ENCODE assay signal across 9 cellular contexts in the genomic region with DNA sequence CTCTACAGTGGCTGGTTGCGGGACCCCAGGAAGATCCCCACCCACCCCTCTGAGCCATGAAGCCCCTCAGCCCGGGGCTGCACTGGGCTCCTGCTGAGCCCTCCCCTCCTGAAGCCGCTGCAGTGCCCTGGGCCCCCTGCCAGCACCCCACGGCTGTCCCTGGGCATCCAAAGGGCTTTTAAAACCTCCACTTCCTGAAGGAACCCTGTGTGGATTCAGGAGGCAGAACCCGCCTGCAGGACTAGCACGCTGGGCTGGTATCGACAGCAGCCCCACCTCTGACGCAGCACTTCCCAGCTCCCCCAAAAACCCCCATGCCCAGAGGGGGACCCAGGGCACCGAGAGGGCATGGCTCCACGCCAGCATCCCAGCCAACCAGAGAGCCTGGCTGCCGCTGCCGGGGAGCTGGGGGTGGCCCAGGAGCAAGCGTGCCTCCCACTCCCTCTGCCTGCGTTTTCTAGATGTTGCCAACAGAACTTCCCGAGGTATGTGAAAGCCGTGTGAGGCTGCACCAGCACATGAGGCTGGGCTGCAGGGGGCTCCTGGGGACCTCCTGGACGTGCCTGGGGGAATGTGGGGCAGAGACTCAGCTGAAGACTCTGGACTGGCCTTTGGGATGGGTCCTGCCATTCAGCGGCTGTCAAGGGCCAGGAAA. TPM values are rescaled to one million over a fixed set of nuclear protein-coding genes. Genes with fewer than 3 reads are reported as not detected.
A peak's percentile ranks its signal among the peaks of the same experiment; 100 is the strongest.
DNase-seq lines count a peak whose midpoint lies in the region; TF ChIP-seq lines count a peak whose summit lies in the region.
"Had no signal": no experiment of that assay in that cellular context is flagged by ENCODE, and none has a peak within 500 bp of the region (broad histone marks: within the 10 kb centered on the region; RNA-seq: fewer than 3 reads in every experiment).

No MANE protein-coding gene starts in this region.

- H3K27me3 ChIP-seq in osteoblast (ENCODE audit: insufficient read depth, low read length): no peaks in the 10 kb centered on the region

- peaks cover 27% of the 10 kb centered on the region for H3K4me1 ChIP-seq in osteoblast (ENCODE audit: insufficient read depth, low read length)

- H4K20me1 ChIP-seq in osteoblast (ENCODE audit: insufficient read depth, low read length): peaks cover 86% of the 10 kb centered on the region

- H3K36me3 ChIP-seq in osteoblast (ENCODE audit: insufficient read depth, low read length): peaks cover 27% of the 10 kb centered on the region

- peak; percentile 1 for DNase-seq in stimulated activated CD4-positive, alpha-beta T cell treated with anti-CD3 and anti-CD28 coated beads, Interleukin-1b, Interleukin-23, amount 100 ng/mL, for 48 hours
- DNase-seq in stimulated activated CD4-positive, alpha-beta T cell treated with anti-CD3 and anti-CD28 coated beads, Interleukin-4, amount 100 ng/mL, for 24 hours: no peak
- DNase-seq in fibroblast of mammary gland (ENCODE audit: low read depth): peak; percentile 33
- peak; percentile 93 for DNase-seq in osteoblast (ENCODE audit: insufficient read length, low spot score, missing footprints)
- DNase-seq in NCI-H1105 treated with DMSO at 0.1 percent for 48 hours (lab: John Stamatoyannopoulos, UW): no peak
- no peak for DNase-seq in mesenteric fat pad (ENCODE audit: low spot score)
- DNase-seq in NCI-H2196 (lab: John Stamatoyannopoulos, UW; ENCODE audit: unreplicated experiment): no peak
- no peak for DNase-seq in SW480 (ENCODE audit: low spot score)
- DNase-seq: PC-3 had no signal

- no peaks in the 10 kb centered on the region for H3K9me3 ChIP-seq in osteoblast (ENCODE audit: low read depth, low read length)

- H2AFZ ChIP-seq in osteoblast (ENCODE audit: low read length): no peak overlapping the region

- H3K4me3 ChIP-seq in fibroblast of mammary gland (ENCODE audit: control insufficient read depth, low read depth, low read length): no peak overlapping the region
- no peak overlapping the region for H3K4me3 ChIP-seq in osteoblast (ENCODE audit: insufficient read depth, low read length)

- H3K4me2 ChIP-seq in osteoblast (ENCODE audit: insufficient read depth, low read length): peak overlapping the region; percentile 20

- H3K79me2 ChIP-seq in osteoblast (ENCODE audit: insufficient read depth, low read length): peaks cover 69% of the 10 kb centered on the region

- no peak for TF ChIP-seq CTCF in fibroblast of mammary gland (conservative IDR thresholded peaks at IDR 0.05; ENCODE audit: control insufficient read depth, insufficient read depth, low read depth, low read length)
- no peak for TF ChIP-seq CTCF in osteoblast (IDR thresholded peaks at IDR 0.05; ENCODE audit: extremely low read depth, low read depth, low read length)

- peak overlapping the region; percentile 19 for H3K27ac ChIP-seq in osteoblast (ENCODE audit: low read depth, low read length)

RNA-seq across cellular contexts. Expression of a gene that starts 6.3 kb away (rescaled TPM):
- total RNA-seq in osteoblast: 53.3 and 56.8 TPM in 2 replicates
- 61.3 TPM for total RNA-seq in mesenteric fat pad

RNA-seq across cellular contexts. Expression of a gene that starts 13.7 kb away (rescaled TPM):
- total RNA-seq in osteoblast (8.7 and 9.7 TPM in 2 replicates), mesenteric fat pad (12.7 TPM)

RNA-seq across cellular contexts. Expression of a gene that starts 13.7 kb away (rescaled TPM):
- total RNA-seq in osteoblast: 2.9 and 4.1 TPM in 2 replicates
- 12.8 TPM for total RNA-seq in mesenteric fat pad

Comparison
In these comparisons a context has a peak if more than half of its experiments do, and no peak if none do; other contexts are left out.
1. DNase-seq: peak in stimulated activated CD4-positive, alpha-beta T cell treated with anti-CD3 and anti-CD28 coated beads, Interleukin-1b, Interleukin-23, amount 100 ng/mL, for 48 hours (single experiment), fibroblast of mammary gland (single experiment) and osteoblast (single experiment); none in stimulated activated CD4-positive, alpha-beta T cell treated with anti-CD3 and anti-CD28 coated beads, Interleukin-4, amount 100 ng/mL, for 24 hours (single experiment), NCI-H1105 treated with DMSO at 0.1 percent for 48 hours (single experiment), mesenteric fat pad (single experiment), NCI-H2196 (single experiment) and SW480 (single experiment).